Comparison of ENCODE assay signal across 1 cellular context in the genomic region with DNA sequence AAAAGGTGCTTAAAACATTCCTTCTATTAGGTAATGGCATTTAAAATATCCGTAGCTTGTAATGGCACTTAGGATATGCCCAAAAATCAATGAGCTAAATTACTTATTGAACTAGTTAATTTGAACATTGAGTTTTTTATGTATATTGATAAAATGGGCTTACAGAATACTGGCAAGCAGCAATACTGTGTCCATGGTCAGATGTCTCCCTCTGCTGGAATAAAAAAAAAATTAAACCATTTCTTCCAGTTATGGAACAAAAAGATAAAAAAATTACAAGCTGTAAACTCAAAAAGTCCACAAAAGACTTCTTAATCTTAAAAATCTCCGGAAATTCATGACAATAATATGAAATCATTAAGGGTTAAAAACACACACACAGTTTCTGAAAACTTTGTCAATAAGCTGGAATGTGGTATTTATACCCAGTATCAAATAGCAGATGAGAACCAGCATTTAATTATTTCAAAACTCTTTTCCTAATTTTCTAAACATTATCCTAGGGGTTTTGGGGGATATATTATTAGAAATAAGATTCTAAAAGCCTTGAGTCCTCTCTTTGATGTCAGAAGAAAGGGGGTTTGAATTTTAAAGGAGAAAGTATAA.
TF ChIP-seq lines count a peak whose summit lies in the region.

No MANE protein-coding gene starts in this region.

TF ChIP-seq in GM23338, 12 proteins besides CTCF, POLR2A, EP300 and RAD21 (continued from another document):
- TF ChIP-seq EZH2phosphoT487 (IDR thresholded peaks at IDR 0.05; ENCODE audit: unreplicated experiment) (no peak), REST (IDR thresholded peaks at IDR 0.05; ENCODE audit: unreplicated experiment) (no peak), ZNF331 (CRISPR knock-in tag; IDR thresholded peaks at IDR 0.05; ENCODE audit: low read depth) (no peak), STAT1 (IDR thresholded peaks at IDR 0.05; ENCODE audit: unreplicated experiment) (no peak), JUNB (IDR thresholded peaks at IDR 0.05; ENCODE audit: unreplicated experiment) (no peak)
TF ChIP-seq in GM23338: peak in this region for 0.
